ENCODE assay signal across 8 cellular contexts in the genomic region with DNA sequence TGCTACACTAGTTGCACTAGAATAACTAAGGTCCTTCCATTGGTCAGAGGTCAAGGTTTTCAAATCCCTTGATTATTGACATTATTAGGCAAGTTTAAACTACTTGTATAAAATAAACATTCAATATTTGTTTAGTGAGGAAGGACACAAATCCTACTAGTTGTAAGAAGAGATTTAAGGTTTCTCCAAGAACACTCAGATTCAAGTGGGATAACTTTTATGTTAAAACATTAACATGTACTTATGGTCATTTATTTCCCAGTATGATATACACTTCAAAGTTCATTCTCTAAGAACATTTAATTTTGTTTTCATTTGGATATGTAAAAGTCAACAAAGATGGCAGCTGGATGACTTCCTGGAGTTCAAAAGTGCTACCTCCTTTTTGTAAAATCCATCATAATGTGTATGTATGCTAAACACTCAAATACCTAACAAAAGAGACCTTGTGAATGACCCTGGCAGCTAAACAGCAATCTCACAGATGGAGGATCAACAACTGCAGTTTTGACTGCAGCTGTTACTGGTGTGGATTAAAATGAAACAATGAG. TPM values are rescaled to one million over a fixed set of nuclear protein-coding genes. Genes with fewer than 3 reads are reported as not detected.
DNase-seq lines count a peak whose midpoint lies in the region; ATAC-seq, FAIRE-seq and TF ChIP-seq lines count a peak whose summit lies in the region.

No MANE protein-coding gene starts in this region.

- H3K9ac ChIP-seq in kidney (ENCODE audit: low read length in 2 of 2) = peak overlapping the region; percentile 61 to 97

- intact Hi-C loops in kidney (cut with DNase I) (no loop called here), transverse colon (cut with DNase I; ENCODE audit: low total_unique reads) (no loop called here)

- ATAC-seq in activated T-cell treated with anti-CD3 and anti-CD28 coated beads, Interleukin-2, amount 50 U/mL, for 4 hours = no peak
- no peak for ATAC-seq in activated CD8-positive, alpha-beta T cell treated with anti-CD3 and anti-CD28 coated beads, Interleukin-2, amount 10 ng/mL, durations not matched to agents 7 days and 5 days
- ATAC-seq in HG02870 (IDR thresholded peaks at IDR 0.05; ENCODE audit: unreplicated experiment) (no peak), GM19023 (IDR thresholded peaks at IDR 0.05; ENCODE audit: unreplicated experiment) (no peak)

- H3K27ac ChIP-seq in kidney (ENCODE audit: low read depth in 2 of 2, low read length in 2 of 2) = peak overlapping the region in 1 of 2 donors; percentile 18
- H3K27ac ChIP-seq in transverse colon = peak overlapping the region; percentile 93 to 99 (median 98)

- POLR2A ChIA-PET in activated CD8-positive, alpha-beta T cell treated with anti-CD3 and anti-CD28 coated beads, Interleukin-2, amount 10 ng/mL, durations not matched to agents 7 days and 5 days (lab: Charles Lee) = interaction anchor here (0.7 to 2.3 kb wide), 3 partner anchors 11 to 384 kb away, joined by 4 to 28 read pairs (median 4); partner anchors contain the start of genes DDIAS and PRCP

- TF ChIP-seq EP300 in transverse colon (IDR thresholded peaks at IDR 0.05; ENCODE audit: low read depth) = no peak

- peak overlapping the region; percentile 99 for H3K27ac Mint-ChIP-seq in activated CD8-positive, alpha-beta T cell treated with anti-CD3 and anti-CD28 coated beads, Interleukin-2, amount 10 ng/mL, durations not matched to agents 7 days and 5 days

- peaks cover 5 to 7% of the 10 kb centered on the region in 2 donors for H3K4me1 ChIP-seq in kidney (ENCODE audit: control insufficient read depth in 1 of 2, insufficient read depth in 1 of 2, low read depth in 1 of 2, low read length in 2 of 2)
- H3K4me1 ChIP-seq in transverse colon = peaks cover 10 to 37% (median 20%) of the 10 kb centered on the region in 4 donors

- H3K4me3 ChIP-seq in kidney (ENCODE audit: low read length in 2 of 2) = peak overlapping the region; percentile 94 to 97
- peak overlapping the region in 3 of 4 donors; percentile 71 to 85 (median 72) for H3K4me3 ChIP-seq in transverse colon

- DNase-seq in activated T-cell treated with anti-CD3 and anti-CD28 coated beads, Interleukin-2, amount 50 U/mL, for 4 hours = no peak
- DNase-seq in activated T-cell treated with anti-CD3 and anti-CD28 coated beads for 4 hours = no peak
- no peak for DNase-seq in activated CD8-positive, alpha-beta T cell treated with anti-CD3 and anti-CD28 coated beads, Interleukin-2, amount 10 ng/mL, durations not matched to agents 7 days and 5 days
- no peak for DNase-seq in kidney
- no peak for DNase-seq in transverse colon
- DNase-seq in NCI-H446 (lab: John Stamatoyannopoulos, UW) = no peak

- H3K36me3 Mint-ChIP-seq in activated T-cell treated with anti-CD3 and anti-CD28 coated beads, Interleukin-2, amount 50 U/mL, for 4 hours (ENCODE audit: insufficient read depth) = peaks cover 12% of the 10 kb centered on the region
- peaks cover 22% of the 10 kb centered on the region for H3K36me3 Mint-ChIP-seq in activated CD8-positive, alpha-beta T cell treated with anti-CD3 and anti-CD28 coated beads, Interleukin-2, amount 10 ng/mL, durations not matched to agents 7 days and 5 days (ENCODE audit: low read depth)

- H3K4me1 Mint-ChIP-seq in activated T-cell treated with anti-CD3 and anti-CD28 coated beads, Interleukin-2, amount 50 U/mL, for 4 hours (ENCODE audit: low read depth) = peaks cover 48% of the 10 kb centered on the region
- peaks cover 30% of the 10 kb centered on the region for H3K4me1 Mint-ChIP-seq in activated CD8-positive, alpha-beta T cell treated with anti-CD3 and anti-CD28 coated beads, Interleukin-2, amount 10 ng/mL, durations not matched to agents 7 days and 5 days (ENCODE audit: low read depth)

- H3K9me3 Mint-ChIP-seq in activated T-cell treated with anti-CD3 and anti-CD28 coated beads, Interleukin-2, amount 50 U/mL, for 4 hours = peaks cover 3% of the 10 kb centered on the region
- peaks cover 2% of the 10 kb centered on the region for H3K9me3 Mint-ChIP-seq in activated CD8-positive, alpha-beta T cell treated with anti-CD3 and anti-CD28 coated beads, Interleukin-2, amount 10 ng/mL, durations not matched to agents 7 days and 5 days (ENCODE audit: insufficient read depth)

- TF ChIP-seq CTCF in kidney (IDR thresholded peaks at IDR 0.05; ENCODE audit: borderline replicate concordance, extremely low read depth, insufficient read depth) (no peak), transverse colon (IDR thresholded peaks at IDR 0.05) (no peak)

- CTCF ChIA-PET in activated CD8-positive, alpha-beta T cell treated with anti-CD3 and anti-CD28 coated beads, Interleukin-2, amount 10 ng/mL, durations not matched to agents 7 days and 5 days (lab: Charles Lee) = interaction anchor here (1.2 to 5.7 kb wide), 2 partner anchors 9 to 11 kb away, joined by 3 to 36 read pairs; no protein-coding TSS in a partner anchor

- no peak for TF ChIP-seq POLR2A in transverse colon (IDR thresholded peaks at IDR 0.05)

- no peaks in the 10 kb centered on the region for H3K9me3 ChIP-seq in kidney (ENCODE audit: control insufficient read depth in 1 of 2, low read length in 2 of 2)
- no peaks in the 10 kb centered on the region for H3K9me3 ChIP-seq in transverse colon

- H3K27me3 ChIP-seq in transverse colon = no peaks in the 10 kb centered on the region

- H3K36me3 ChIP-seq in kidney (ENCODE audit: control insufficient read depth in 1 of 2, insufficient read depth in 2 of 2, low read length in 2 of 2) (no peaks in the 10 kb centered on the region), transverse colon (no peaks in the 10 kb centered on the region)

- no peak for FAIRE-seq in kidney (lab: Jason Lieb, UNC)

- H3K27me3 Mint-ChIP-seq in activated T-cell treated with anti-CD3 and anti-CD28 coated beads, Interleukin-2, amount 50 U/mL, for 4 hours (ENCODE audit: low read depth) = no peaks in the 10 kb centered on the region
- no peaks in the 10 kb centered on the region for H3K27me3 Mint-ChIP-seq in activated CD8-positive, alpha-beta T cell treated with anti-CD3 and anti-CD28 coated beads, Interleukin-2, amount 10 ng/mL, durations not matched to agents 7 days and 5 days (ENCODE audit: low read depth)

- in situ Hi-C loops in transverse colon (cut with MboI; ENCODE audit: low pct_ligation_motif_present in 1 of 4, low pct_unique_long_range_greater_than_20kb in 1 of 4, low sequenced_read_pairs in 3 of 4) = loop anchor here in 2 of 4 donors (10.0 to 25.0 kb wide), 2 partner anchors 380 to 528 kb away; partner anchors contain the start of genes DDIAS (in 1 of the 2) and PRCP (in 1 of the 2)

- H3K4me3 Mint-ChIP-seq in activated T-cell treated with anti-CD3 and anti-CD28 coated beads, Interleukin-2, amount 50 U/mL, for 4 hours = peak overlapping the region; percentile 95
- H3K4me3 Mint-ChIP-seq in activated CD8-positive, alpha-beta T cell treated with anti-CD3 and anti-CD28 coated beads, Interleukin-2, amount 10 ng/mL, durations not matched to agents 7 days and 5 days = peak overlapping the region; percentile 95

RNA-seq across cellular contexts. Expression of gene CCDC90B, which starts 1.6 kb away (rescaled TPM):
- 10 to 100 TPM; 22.8 to 30.1 (median 23.6) TPM for total RNA-seq in activated T-cell treated with anti-CD3 and anti-CD28 coated beads, Interleukin-2, amount 50 U/mL, for 4 hours
- 10 to 100 TPM; 30.2 to 31.3 TPM for total RNA-seq in activated CD8-positive, alpha-beta T cell treated with anti-CD3 and anti-CD28 coated beads, Interleukin-2, amount 10 ng/mL, durations not matched to agents 7 days and 5 days
- total RNA-seq in kidney (31.6 TPM), transverse colon (10 to 100 TPM in 3 of 4 donors, 1 to 10 TPM in 1; 3.4 to 40.6 (median 21.6) TPM)
- polyA plus RNA-seq in kidney (ENCODE audit: insufficient read depth, low read depth, low replicate concordance) = 38.7 TPM
